ENCODE assay signal across 1 cellular context in the genomic region with DNA sequence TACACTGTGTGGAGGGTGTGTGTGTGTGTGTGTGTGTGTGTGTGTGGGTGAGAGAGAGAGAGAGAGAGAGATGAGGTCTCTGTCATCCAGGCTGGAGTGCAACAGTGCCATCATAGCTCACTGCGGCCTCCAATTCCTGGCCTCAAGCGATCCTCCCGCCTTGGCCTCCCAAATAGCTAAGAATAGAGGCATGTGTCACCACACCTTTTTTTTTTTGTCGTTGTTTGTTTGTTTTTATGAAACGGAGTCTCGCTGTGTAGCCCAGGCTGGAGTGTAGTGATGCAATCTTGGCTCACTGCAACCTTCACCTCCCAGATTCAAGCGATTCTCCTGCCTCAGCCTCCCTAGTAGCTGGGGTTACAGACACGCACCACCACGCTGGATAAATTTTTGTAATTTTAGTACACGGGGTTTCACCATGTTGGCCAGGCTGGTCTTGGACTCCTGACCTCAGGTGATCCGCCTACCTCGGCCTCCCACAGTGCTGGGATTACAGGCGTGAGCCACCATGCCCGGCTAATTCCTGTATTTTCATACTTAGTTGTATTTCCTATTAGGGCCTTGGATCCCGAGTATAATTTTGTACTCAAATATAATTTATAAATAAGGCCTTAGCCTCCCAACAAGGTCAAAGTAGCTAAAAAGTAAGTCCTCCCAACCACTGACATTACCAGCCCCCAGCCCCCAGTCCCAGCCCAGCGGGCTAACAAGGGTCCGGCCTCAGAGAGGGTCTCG.
TF ChIP-seq lines count a peak whose summit lies in the region.

No MANE protein-coding gene starts in this region.

TF ChIP-seq in A549, 52 proteins besides CTCF, POLR2A, EP300 and RAD21:
- TF ChIP-seq PHF8 (IDR thresholded peaks at IDR 0.05; ENCODE audit: borderline replicate concordance, low read depth) (peak; percentile 33; the same call in 1 of the 2 replicates), JUN (IDR thresholded peaks at IDR 0.05) (0 out of 5 replicates have a peak, but pooled peaks of 1 of the 2 experiments have one; percentile 1), CEBPB (IDR thresholded peaks at IDR 0.05) (0 out of 4 replicates have a peak, but pooled peaks of 1 of the 2 experiments have one; percentile 8)
